ENCODE assay signal across 8 cellular contexts in genomic region chr1:6475381-6476133, GRCh38. TPM values are rescaled to one million over a fixed set of nuclear protein-coding genes. Genes with fewer than 3 reads are reported as not detected.
DNase-seq lines count a peak whose midpoint lies in the region; ATAC-seq and TF ChIP-seq lines count a peak whose summit lies in the region.

No MANE protein-coding gene starts in this region.

- H3K9me3 ChIP-seq in OCI-LY7 (ENCODE audit: low read length) (no peaks in the 10 kb centered on the region), uterus (no peaks in the 10 kb centered on the region)

- H3K79me2 ChIP-seq in OCI-LY7 (ENCODE audit: insufficient read depth, low read depth, low read length), result no peaks in the 10 kb centered on the region

- CTCF ChIA-PET in OCI-LY7 (lab: Charles Lee; ENCODE audit: unreplicated experiment), result no interaction called here

- no peak for TF ChIP-seq POLR2A in uterus (IDR thresholded peaks at IDR 0.05)

- H3K36me3 Mint-ChIP-seq in activated T-cell treated with anti-CD3 and anti-CD28 coated beads, Interleukin-2, amount 50 U/mL, for 24 hours (ENCODE audit: low read depth), result no peaks in the 10 kb centered on the region

- H3K4me3 Mint-ChIP-seq in activated T-cell treated with anti-CD3 and anti-CD28 coated beads, Interleukin-2, amount 50 U/mL, for 24 hours, result no peak overlapping the region

- POLR2A ChIA-PET in OCI-LY7 (lab: Charles Lee), result no interaction called here

- ATAC-seq in GM21528 (IDR thresholded peaks at IDR 0.05; ENCODE audit: low FRiP score, unreplicated experiment) (peak; percentile 74), omental fat pad (ENCODE audit: low FRiP score) (peak; percentile 70), HG03469 (IDR thresholded peaks at IDR 0.05; ENCODE audit: unreplicated experiment) (no peak)

- H3K4me1 ChIP-seq in OCI-LY7 (ENCODE audit: insufficient read depth, low read length, poor library complexity, severe bottlenecking) (no peaks in the 10 kb centered on the region), uterus (no peaks in the 10 kb centered on the region)

- DNase-seq in OCI-LY7 (ENCODE audit: low spot score), result peak; percentile 67
- peak; percentile 87 for DNase-seq in activated T-cell treated with anti-CD3 and anti-CD28 coated beads, Interleukin-2, amount 50 U/mL, for 24 hours
- DNase-seq in fibroblast of mammary gland (ENCODE audit: low read depth), result peak; percentile 20
- DNase-seq in omental fat pad (ENCODE audit: low spot score), result peak; percentile 60
- DNase-seq in uterus, result peak; percentile 39 to 52

- H3K9me2 ChIP-seq in OCI-LY7 (ENCODE audit: insufficient read depth, low read length), result no peaks in the 10 kb centered on the region

- no TSS peak for BruUV-seq in OCI-LY7 (replicated peaks; lab: Mats Ljungman, UMichigan)

- H3K4me1 Mint-ChIP-seq in activated T-cell treated with anti-CD3 and anti-CD28 coated beads, Interleukin-2, amount 50 U/mL, for 24 hours (ENCODE audit: low read depth), result peaks cover 4% of the 10 kb centered on the region

- no peaks in the 10 kb centered on the region for H3K27me3 ChIP-seq in uterus

- intact Hi-C loops in OCI-LY7 (cut with micrococcal nuclease; ENCODE audit: unreplicated experiment), result no loop called here
- intact Hi-C loops in uterus (cut with DNase I; ENCODE audit: low total_unique reads), result no loop called here

- no peak overlapping the region for H2AFZ ChIP-seq in OCI-LY7 (ENCODE audit: low read length)

- no peaks in the 10 kb centered on the region for H3K9me3 Mint-ChIP-seq in activated T-cell treated with anti-CD3 and anti-CD28 coated beads, Interleukin-2, amount 50 U/mL, for 24 hours

- TF ChIP-seq CTCF in C4-2B (conservative IDR thresholded peaks at IDR 0.05), result peak; percentile 99
- TF ChIP-seq CTCF in OCI-LY7 (conservative IDR thresholded peaks at IDR 0.05; ENCODE audit: low read length), result peak; percentile 91
- TF ChIP-seq CTCF in fibroblast of mammary gland (conservative IDR thresholded peaks at IDR 0.05; ENCODE audit: control insufficient read depth, insufficient read depth, low read depth, low read length), result peak; percentile 80
- TF ChIP-seq CTCF in omental fat pad (IDR thresholded peaks at IDR 0.05), result peak in 2 of 3 donors; percentile 70 to 72
- TF ChIP-seq CTCF in uterus (IDR thresholded peaks at IDR 0.05), result peak; percentile 66 to 88 (median 71)

- H3K27me3 Mint-ChIP-seq in activated T-cell treated with anti-CD3 and anti-CD28 coated beads, Interleukin-2, amount 50 U/mL, for 24 hours, result no peaks in the 10 kb centered on the region

- no peak overlapping the region for H3K4me2 ChIP-seq in OCI-LY7 (ENCODE audit: low read length)

- H3K4me3 ChIP-seq in OCI-LY7 (ENCODE audit: low read depth, low read length, poor library complexity, severe bottlenecking) (no peak overlapping the region), fibroblast of mammary gland (ENCODE audit: control insufficient read depth, low read depth, low read length) (no peak overlapping the region), uterus (no peak overlapping the region)

- H3K27ac Mint-ChIP-seq in activated T-cell treated with anti-CD3 and anti-CD28 coated beads, Interleukin-2, amount 50 U/mL, for 24 hours, result no peak overlapping the region

- H3K36me3 ChIP-seq in OCI-LY7 (ENCODE audit: insufficient read depth, low read length) (no peaks in the 10 kb centered on the region), uterus (no peaks in the 10 kb centered on the region)

- H4K20me1 ChIP-seq in OCI-LY7 (ENCODE audit: insufficient read depth, low read length), result no peaks in the 10 kb centered on the region

- H3K27ac ChIP-seq in C4-2B (no peak overlapping the region), OCI-LY7 (ENCODE audit: low read depth, low read length, poor library complexity, severe bottlenecking) (no peak overlapping the region), uterus (no peak overlapping the region)

RNA-seq across cellular contexts. Expression of gene TNFRSF25, which starts 9.6 kb away (rescaled TPM):
- 1.7 and 2.8 TPM in 2 replicates for total RNA-seq in OCI-LY7 (2014; rRNA removed; shearing (Covaris generic))
- total RNA-seq in OCI-LY7 (2022) (0.65 and 1.7 TPM in 2 replicates), omental fat pad (10 to 100 TPM in 1 of 4 donors, 1 to 10 TPM in 3; 4.4 to 25.5 (median 6.6) TPM), uterus (10 to 100 TPM in 1 of 4 donors, 1 to 10 TPM in 3; 1.0 to 11.1 (median 4.8) TPM)

RNA-seq across cellular contexts. Expression of gene PLEKHG5, which starts 15.9 kb away (rescaled TPM):
- 0.67 and 1.6 TPM in 2 replicates for total RNA-seq in OCI-LY7 (2014; rRNA removed; shearing (Covaris generic))
- total RNA-seq in OCI-LY7 (2022) (1.7 and 2.4 TPM in 2 replicates), omental fat pad (10 to 100 TPM in 1 of 4 donors, 1 to 10 TPM in 3; 6.6 to 24.6 (median 7.9) TPM), uterus (10 to 100 TPM in 2 of 4 donors, 1 to 10 TPM in 2; 2.6 to 23.7 (median 8.2) TPM)

RNA-seq across cellular contexts. Expression of gene ESPN, which starts 51.0 kb away (rescaled TPM):
- total RNA-seq in OCI-LY7 (2014; rRNA removed; shearing (Covaris generic)), result not detected in 2 replicates
- total RNA-seq in OCI-LY7 (2022) (not detected in 2 replicates), omental fat pad (under 1 TPM in 1 of 4 donors, not detected in 3; 0.12 TPM), uterus (1 to 10 TPM in 1 of 4 donors, under 1 TPM in 1, not detected in 2; 0.58 to 2.5 TPM)

RNA-seq across cellular contexts. Expression of gene HES2, which starts 55.8 kb away (rescaled TPM):
- total RNA-seq in OCI-LY7 (2014; rRNA removed; shearing (Covaris generic)), result not detected in 2 replicates
- total RNA-seq in OCI-LY7 (2022) (not detected in 2 replicates), omental fat pad (under 1 TPM in 1 of 4 donors, not detected in 3; 0.12 TPM), uterus (under 1 TPM in 1 of 4 donors, not detected in 3; 0.21 TPM)

Comparison
In these comparisons a context has a peak if more than half of its experiments do, and no peak if none do; other contexts are left out.
1. DNase-seq: peak in every context shown above with its lines; median percentile 87 in activated T-cell treated with anti-CD3 and anti-CD28 coated beads, Interleukin-2, amount 50 U/mL, for 24 hours; 67 in OCI-LY7; 60 in omental fat pad; 46 in uterus; 20 in fibroblast of mammary gland.